ENCODE assay signal across 9 cellular contexts in genomic region chr4:109782092-109782491, GRCh38. TPM values are rescaled to one million over a fixed set of nuclear protein-coding genes. Genes with fewer than 3 reads are reported as not detected.
"Had no signal": no experiment of that assay in that cellular context is flagged by ENCODE, and none has a peak within 500 bp of the region (broad histone marks: within the 10 kb centered on the region; RNA-seq: fewer than 3 reads in every experiment).

No MANE protein-coding gene starts in this region.

RNA-seq across cellular contexts. Expression of gene CFI, which starts 19.7 kb away (rescaled TPM):
- total RNA-seq: OCI-LY7, PC-3 had no signal

RNA-seq across cellular contexts. Expression of gene RRH, which starts 45.7 kb away (rescaled TPM):
- total RNA-seq: Peyer's patch, Right ventricle myocardium inferior, Right ventricle myocardium superior, RPMI7951, SJCRH30, SJSA1, SK-MEL-5 had no signal
